In genomic region chr1:151314137-151314875, GRCh38 we compare ENCODE assay signal across 10 cellular contexts. TPM values are rescaled to one million over a fixed set of nuclear protein-coding genes. Genes with fewer than 3 reads are reported as not detected.
DNase-seq lines count a peak whose midpoint lies in the region; ATAC-seq and TF ChIP-seq lines count a peak whose summit lies in the region.
"Had no signal": no experiment of that assay in that cellular context is flagged by ENCODE, and none has a peak within 500 bp of the region (broad histone marks: within the 10 kb centered on the region; RNA-seq: fewer than 3 reads in every experiment).

No MANE protein-coding gene starts in this region.

- no peak overlapping the region for H3K9ac ChIP-seq in colonic mucosa (ENCODE audit: low read depth in 2 of 2, low read length in 2 of 2)

- H3K27me3 ChIP-seq in colonic mucosa (no peaks in the 10 kb centered on the region), transverse colon (no peaks in the 10 kb centered on the region)

- peak overlapping the region; percentile 21 for H3K27ac Mint-ChIP-seq in activated CD4-positive, alpha-beta T cell treated with anti-CD3 and anti-CD28 coated beads for 36 hours

- no peak overlapping the region for H3K27ac ChIP-seq in colonic mucosa
- peak overlapping the region; percentile 70 to 82 (median 78) for H3K27ac ChIP-seq in transverse colon

- peaks cover 5% of the 10 kb centered on the region for H3K36me3 ChIP-seq in colonic mucosa
- peaks cover 0 to 24% (median 9%) of the 10 kb centered on the region in 4 donors for H3K36me3 ChIP-seq in transverse colon

- in situ Hi-C loops in transverse colon (cut with MboI; ENCODE audit: low pct_ligation_motif_present in 1 of 4, low pct_unique_long_range_greater_than_20kb in 1 of 4, low sequenced_read_pairs in 3 of 4): no loop called here

- H3K9me3 Mint-ChIP-seq in activated CD4-positive, alpha-beta T cell treated with anti-CD3 and anti-CD28 coated beads for 36 hours (ENCODE audit: low read depth): no peaks in the 10 kb centered on the region

- H3K4me1 Mint-ChIP-seq in activated CD4-positive, alpha-beta T cell treated with anti-CD3 and anti-CD28 coated beads for 36 hours: peaks cover 41% of the 10 kb centered on the region

- CTCF ChIA-PET in activated CD4-positive, alpha-beta T cell treated with anti-CD3 and anti-CD28 coated beads for 36 hours (lab: Charles Lee): interaction anchor here (0.5 to 7.1 kb wide), 11 partner anchors 10 to 183 kb away, joined by 3 to 76 read pairs (median 4); partner anchors contain the start of genes PI4KB and ZNF687

- TF ChIP-seq CTCF in colonic mucosa (IDR thresholded peaks at IDR 0.05): no peak
- TF ChIP-seq CTCF in lower leg skin (IDR thresholded peaks at IDR 0.05): no peak
- TF ChIP-seq CTCF in transverse colon (IDR thresholded peaks at IDR 0.05): no peak

- TF ChIP-seq EP300 in transverse colon (IDR thresholded peaks at IDR 0.05; ENCODE audit: low read depth): no peak

- no peak for ATAC-seq in activated CD4-positive, alpha-beta T cell treated with anti-CD3 and anti-CD28 coated beads for 36 hours
- no peak for ATAC-seq in HG02610 (IDR thresholded peaks at IDR 0.05; ENCODE audit: unreplicated experiment)

- H3K27me3 Mint-ChIP-seq in activated CD4-positive, alpha-beta T cell treated with anti-CD3 and anti-CD28 coated beads for 36 hours: no peaks in the 10 kb centered on the region

- DNase-seq in activated CD4-positive, alpha-beta T cell treated with anti-CD3 and anti-CD28 coated beads for 36 hours: no peak
- DNase-seq in activated CD4-positive, alpha-beta T cell treated with anti-CD3 and anti-CD28 coated beads for 4 hours: no peak
- peak; percentile 61 for DNase-seq in colonic mucosa
- DNase-seq in lower leg skin (ENCODE audit: low spot score in 2 of 2): peak; percentile 54 to 94
- DNase-seq in transverse colon: peak; percentile 55
- DNase-seq in stimulated activated CD4-positive, alpha-beta T cell treated with anti-CD3 and anti-CD28 coated beads, Interleukin-2, amount 100 ng/mL, for 24 hours: no peak
- no peak for DNase-seq in stimulated activated CD4-positive, alpha-beta T cell treated with anti-CD3 and anti-CD28 coated beads, Interleukin-4, amount 100 ng/mL, for 24 hours
- DNase-seq: 8988T; effector CD8-positive, alpha-beta T cell had no signal

- POLR2A ChIA-PET in activated CD4-positive, alpha-beta T cell treated with anti-CD3 and anti-CD28 coated beads for 36 hours (lab: Charles Lee): interaction anchor here (0.6 to 3.4 kb wide), 3 partner anchors 8 to 14 kb away, joined by 4 to 29 read pairs (median 8); partner anchors contain the start of gene PI4KB

- peaks cover 47% of the 10 kb centered on the region for H3K36me3 Mint-ChIP-seq in activated CD4-positive, alpha-beta T cell treated with anti-CD3 and anti-CD28 coated beads for 36 hours (ENCODE audit: low read depth)

- intact Hi-C loops in activated CD4-positive, alpha-beta T cell treated with anti-CD3 and anti-CD28 coated beads for 36 hours (cut with DNase I, micrococcal nuclease): no loop called here
- intact Hi-C loops in colonic mucosa (cut with DNase I): no loop called here
- intact Hi-C loops in lower leg skin (cut with DNase I; ENCODE audit: low total_unique reads): no loop called here
- intact Hi-C loops in transverse colon (cut with DNase I; ENCODE audit: low total_unique reads): no loop called here

- TF ChIP-seq POLR2A in lower leg skin (IDR thresholded peaks at IDR 0.05) (no peak), transverse colon (IDR thresholded peaks at IDR 0.05) (no peak)

- H3K4me3 ChIP-seq in colonic mucosa (no peak overlapping the region), lower leg skin (ENCODE audit: low read depth, poor library complexity, severe bottlenecking) (no peak overlapping the region), transverse colon (no peak overlapping the region)

- H3K9me3 ChIP-seq in colonic mucosa: no peaks in the 10 kb centered on the region
- H3K9me3 ChIP-seq in transverse colon: no peaks in the 10 kb centered on the region

- H3K4me1 ChIP-seq in colonic mucosa: no peaks in the 10 kb centered on the region
- peaks cover 7 to 44% (median 36%) of the 10 kb centered on the region in 4 donors for H3K4me1 ChIP-seq in transverse colon

- H3K4me3 Mint-ChIP-seq in activated CD4-positive, alpha-beta T cell treated with anti-CD3 and anti-CD28 coated beads for 36 hours: no peak overlapping the region

- WGBS in lower leg skin, 2 donors: 39 to 57% methylated on average over 3 of the region's 3 CpGs
- 52 to 66% methylated on average over 2 to 3 of the region's 3 CpGs for WGBS in transverse colon (ENCODE audit: low coverage in 1 of 2), 2 donors

RNA-seq across cellular contexts. Expression of gene PI4KB, which starts 12.9 kb away (rescaled TPM):
- total RNA-seq in activated CD4-positive, alpha-beta T cell treated with anti-CD3 and anti-CD28 coated beads for 36 hours: 10 to 100 TPM; 53.0 to 54.5 TPM
- total RNA-seq in colonic mucosa: 10 to 100 TPM; 47.2 to 53.5 TPM
- total RNA-seq in lower leg skin: 10 to 100 TPM; 45.4 to 55.3 (median 49.4) TPM
- total RNA-seq in transverse colon: 10 to 100 TPM; 68.0 to 95.9 (median 79.8) TPM

RNA-seq across cellular contexts. Expression of gene ZNF687, which starts 32.2 kb away (rescaled TPM):
- 10 to 100 TPM; 27.2 to 30.1 TPM for total RNA-seq in activated CD4-positive, alpha-beta T cell treated with anti-CD3 and anti-CD28 coated beads for 36 hours
- total RNA-seq in colonic mucosa: 10 to 100 TPM; 27.5 to 28.4 TPM
- 10 to 100 TPM; 21.9 to 45.0 (median 32.2) TPM for total RNA-seq in lower leg skin
- 10 to 100 TPM; 24.5 to 41.9 (median 31.5) TPM for total RNA-seq in transverse colon

RNA-seq across cellular contexts. Expression of gene RFX5, which starts 32.7 kb away (rescaled TPM):
- total RNA-seq in activated CD4-positive, alpha-beta T cell treated with anti-CD3 and anti-CD28 coated beads for 36 hours: 10 to 100 TPM; 47.6 to 50.4 TPM
- total RNA-seq in colonic mucosa (10 to 100 TPM; 28.6 to 44.1 TPM), lower leg skin (10 to 100 TPM; 13.2 to 23.2 (median 16.7) TPM), transverse colon (10 to 100 TPM; 17.7 to 61.0 (median 35.4) TPM)

RNA-seq across cellular contexts. Expression of gene SELENBP1, which starts 58.2 kb away (rescaled TPM):
- not detected for total RNA-seq in activated CD4-positive, alpha-beta T cell treated with anti-CD3 and anti-CD28 coated beads for 36 hours
- total RNA-seq in colonic mucosa (100 to 1,000 TPM; 744 to 902 TPM), lower leg skin (10 to 100 TPM; 25.4 to 39.9 (median 38.1) TPM), transverse colon (1,000 to 10,000 TPM; 1,079 to 3,856 (median 3,214) TPM)

RNA-seq across cellular contexts. Expression of gene PSMD4, which starts 59.8 kb away (rescaled TPM):
- total RNA-seq in activated CD4-positive, alpha-beta T cell treated with anti-CD3 and anti-CD28 coated beads for 36 hours: 100 to 1,000 TPM; 187 to 243 TPM
- total RNA-seq in colonic mucosa (100 to 1,000 TPM; 103 to 158 TPM), lower leg skin (100 to 1,000 TPM in 3 of 4 donors, 10 to 100 TPM in 1; 69.9 to 122 (median 118) TPM), transverse colon (100 to 1,000 TPM in 1 of 4 donors, 10 to 100 TPM in 3; 41.9 to 111 (median 79.5) TPM)

Comparison
In these comparisons a context has a peak if more than half of its experiments do, and no peak if none do; other contexts are left out.
1. DNase-seq: peak in colonic mucosa (single experiment), lower leg skin (2 of 2) and transverse colon (single experiment); none in activated CD4-positive, alpha-beta T cell treated with anti-CD3 and anti-CD28 coated beads for 36 hours (single experiment), activated CD4-positive, alpha-beta T cell treated with anti-CD3 and anti-CD28 coated beads for 4 hours (0 of 2), stimulated activated CD4-positive, alpha-beta T cell treated with anti-CD3 and anti-CD28 coated beads, Interleukin-2, amount 100 ng/mL, for 24 hours (0 of 2) and stimulated activated CD4-positive, alpha-beta T cell treated with anti-CD3 and anti-CD28 coated beads, Interleukin-4, amount 100 ng/mL, for 24 hours (single experiment).